8 cellular contexts compared by ENCODE assay signal in the genomic region with DNA sequence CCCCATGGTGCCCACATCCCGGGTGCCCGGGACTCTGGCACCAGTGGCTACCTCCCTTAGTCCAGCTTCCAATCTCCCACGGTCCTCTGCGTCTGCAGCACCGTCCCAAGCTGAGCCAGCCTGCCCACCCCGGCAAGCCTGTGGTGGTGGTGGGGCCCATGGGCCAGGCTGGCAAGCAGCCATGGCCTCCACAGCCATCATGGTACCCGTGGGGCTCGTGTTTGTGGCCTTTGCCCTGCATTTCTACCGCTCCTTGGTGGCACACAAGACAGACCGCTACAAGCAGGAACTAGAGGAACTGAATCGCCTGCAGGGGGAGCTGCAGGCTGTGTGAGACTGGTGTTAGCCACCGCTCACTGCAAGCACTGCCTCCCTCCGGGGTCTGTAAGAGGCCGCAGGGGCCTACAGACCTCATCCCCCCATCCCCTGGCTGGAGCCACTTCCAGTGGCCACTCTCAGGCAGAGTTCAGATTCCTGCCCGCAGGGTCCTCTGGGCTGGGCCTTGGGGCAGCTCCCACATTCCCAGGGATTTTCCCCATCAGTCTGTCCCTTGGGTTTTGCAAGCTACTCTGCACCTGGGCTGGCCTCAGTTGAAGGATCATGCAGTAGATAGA. TPM values are rescaled to one million over a fixed set of nuclear protein-coding genes. Genes with fewer than 3 reads are reported as not detected.
DNase-seq lines count a peak whose midpoint lies in the region; ATAC-seq, FAIRE-seq and TF ChIP-seq lines count a peak whose summit lies in the region.

No MANE protein-coding gene starts in this region.

- H3K36me3 ChIP-seq in GM12878 (ENCODE audit: control insufficient read depth in 2 of 2, insufficient read depth in 2 of 2, low read length in 1 of 2), result 0 out of 4 replicates have a peak, but pooled peaks cover 0 to 8% of the 10 kb centered on the region in 2 experiments

- peaks cover 16% of the 10 kb centered on the region for H3K4me1 ChIP-seq in GM12878 (ENCODE audit: control insufficient read depth, insufficient read depth, low read length)

- no peak overlapping the region for H2AFZ ChIP-seq in GM12878 (ENCODE audit: control insufficient read depth, low read depth, low read length)

- DNase-seq in NCI-H2081 (lab: John Stamatoyannopoulos, UW) (peak; percentile 54 to 69), NCI-H2081 treated with DMSO at 0.1 percent for 48 hours (lab: John Stamatoyannopoulos, UW) (no peak), NCI-H146 treated with DMSO at 0.1 percent for 48 hours (lab: John Stamatoyannopoulos, UW; ENCODE audit: unreplicated experiment) (peak; percentile 59), T-helper 22 cell (ENCODE audit: low read depth) (peak; percentile 27), GM12878 (ENCODE audit: low read depth, low spot score) (no peak), islet precursor cell (peak; percentile 93)
- peak; percentile 55 to 59 for DNase-seq in stimulated activated CD4-positive, alpha-beta T cell treated with anti-CD3 and anti-CD28 coated beads, Interleukin-2, amount 100 ng/mL, for 48 hours

- in situ Hi-C loops in GM12878 (cut with MboI), result loop anchor here (10.0 kb wide), 2 partner anchors 761 to 921 kb away; a partner anchor contains a TSS

- intact Hi-C loops in GM12878 (cut with micrococcal nuclease; ENCODE audit: unreplicated experiment), result loop anchor here (1.0 to 10.0 kb wide), 4 partner anchors 141 to 921 kb away; a partner anchor contains a TSS

- SMC1A ChIA-PET in GM12878 (lab: Charles Lee; ENCODE audit: uncharacterized antibody, unreplicated experiment), result interaction anchor here (0.7 to 2.5 kb wide), 12 partner anchors 12 to 507 kb away, joined by 3 to 12 read pairs (median 5); a partner anchor contains a TSS

- no peak overlapping the region for H3K4me3 ChIP-seq in GM12878

- H3K9ac ChIP-seq in GM12878 (ENCODE audit: control insufficient read depth, insufficient read depth, low read length), result no peak overlapping the region

- H3K27ac ChIP-seq in GM12878 (ENCODE audit: control insufficient read depth, insufficient read depth), result no peak overlapping the region

- CTCF ChIA-PET in GM12878 (lab: Yijun Ruan, JAX), result interaction anchor here (0.6 to 3.6 kb wide), 36 partner anchors 9 to 918 kb away, joined by 3 to 37 read pairs (median 4); a partner anchor contains a TSS

- H3K79me2 ChIP-seq in GM12878 (ENCODE audit: control insufficient read depth, insufficient read depth, low read length), result peaks cover 23% of the 10 kb centered on the region

- TF ChIP-seq POLR2A in GM12878 (IDR thresholded peaks at IDR 0.05; ENCODE audit: low read depth, low read length), result peak; percentile 39

- no peak overlapping the region for H3K4me2 ChIP-seq in GM12878 (ENCODE audit: control insufficient read depth, insufficient read depth)

- WGBS in GM12878 (ENCODE audit: insufficient coverage, insufficient replicate concordance, low lambda C conversion rate, missing lambda C conversion rate), result 38% methylated on average over 15 of the region's 15 CpGs

- TF ChIP-seq CTCF in GM12878 (IDR thresholded peaks at IDR 0.05 in 2 of 3, conservative IDR thresholded peaks at IDR 0.05 in 1 of 3; ENCODE audit: control insufficient read depth in 2 of 3, extremely low read depth in 1 of 3, insufficient read depth in 1 of 3, low read depth in 3 of 3, low read length in 3 of 3), result peak; percentile 77 to 89 (median 80)

- peak; percentile 64 for FAIRE-seq in GM12878 (lab: Jason Lieb, UNC)

- no peak for TF ChIP-seq EP300 in GM12878 (IDR thresholded peaks at IDR 0.05; ENCODE audit: borderline replicate concordance in 1 of 2, control insufficient read depth in 1 of 2, low read depth in 2 of 2, low read length in 2 of 2)

- RAD21 ChIA-PET in GM12878 (lab: Charles Lee; ENCODE audit: unreplicated experiment), result interaction anchor here (0.5 to 2.5 kb wide), 11 partner anchors 11 to 507 kb away, joined by 3 to 17 read pairs (median 4); a partner anchor contains a TSS

- peak; percentile 57 for TF ChIP-seq RAD21 in GM12878 (IDR thresholded peaks at IDR 0.05; ENCODE audit: insufficient read depth, low read depth, low read length)

- H3K9me3 ChIP-seq in GM12878 (replicated peaks; ENCODE audit: control insufficient read depth, insufficient read depth, low read length), result no peaks in the 10 kb centered on the region

- H3K27me3 ChIP-seq in GM12878 (replicated peaks in 1 of 2; ENCODE audit: control insufficient read depth in 2 of 2, insufficient read depth in 2 of 2, low read length in 1 of 2), result no peaks in the 10 kb centered on the region

- ATAC-seq in GM12878 (peak; percentile 57), HG03432 (IDR thresholded peaks at IDR 0.05; ENCODE audit: unreplicated experiment) (no peak)

- H4K20me1 ChIP-seq in GM12878 (ENCODE audit: control insufficient read depth, insufficient read depth), result no peaks in the 10 kb centered on the region

- POLR2A ChIA-PET in GM12878 (lab: Charles Lee), result interaction anchor here (0.5 to 0.8 kb wide), 4 partner anchors 28 to 915 kb away, joined by 3 to 4 read pairs (median 4); no protein-coding TSS in a partner anchor

- no TSS peak for BruUV-seq in GM12878 (replicated peaks; lab: Mats Ljungman, UMichigan)

RNA-seq across cellular contexts. Expression of a gene that starts 3.9 kb away (rescaled TPM):
- 9.8 and 13.3 TPM in 2 replicates for total RNA-seq in GM12878 (2013; cell fraction: nucleolus; rRNA removed)
- total RNA-seq in GM12878 (2014; rRNA removed) (1.7 and 3.6 TPM in 2 replicates), GM12878 (2014; rRNA removed; fragmentation: Illumina TruSeq; extraction: Trizol) (2.0 and 2.1 TPM in 2 replicates), GM12878 (2021) (20.6 and 25.9 TPM in 2 replicates)
- 7.8 TPM for polyA plus RNA-seq in GM12878 (2011; ENCODE audit: low read depth)
- polyA plus RNA-seq in GM12878 (2011; rRNA removed) (0.37 and 1.5 TPM in 2 replicates), GM12878 (2014; fragmentation: Illumina TruSeq; extraction: Trizol) (8.9 and 11.4 TPM in 2 replicates), GM12878 (2014; fragmentation: Nextera tagmentation; extraction: Ambion mirVana) (under 1 TPM; 0.02 to 0.18 TPM), GM12878 (2014; rRNA removed) (10.6 and 15.2 TPM in 2 replicates), GM12878 (2016; fragmentation: Nextera tagmentation; extraction: Ambion mirVana) (1 to 10 TPM; 6.1 to 7.4 TPM)
- 1.5 and 1.6 TPM in 2 replicates for polyA plus RNA-seq in GM12878 (2011; cell fraction: cytosol; rRNA removed)
- polyA plus RNA-seq in GM12878 (2011; cell fraction: nucleus; rRNA removed), result 9.6 and 18.4 TPM in 2 replicates
- 9.9 and 23.0 TPM in 2 replicates for polyA plus RNA-seq in GM12878 (2012)
- 1.6 and 2.2 TPM in 2 replicates for polyA minus RNA-seq in GM12878 (2011; rRNA and poly(A)+ RNA removed)
- polyA minus RNA-seq in GM12878 (2011; cell fraction: cytosol; rRNA and poly(A)+ RNA removed), result 4.3 and 11.0 TPM in 2 replicates
- 3.6 and 8.7 TPM in 2 replicates for polyA minus RNA-seq in GM12878 (2011; cell fraction: nucleus; rRNA and poly(A)+ RNA removed)

RNA-seq across cellular contexts. Expression of a gene that starts 4.8 kb away (rescaled TPM):
- total RNA-seq in GM12878 (2013; cell fraction: nucleolus; rRNA removed), result 14.8 and 15.5 TPM in 2 replicates
- 19.5 and 22.4 TPM in 2 replicates for total RNA-seq in GM12878 (2014; rRNA removed)
- 7.0 and 7.2 TPM in 2 replicates for total RNA-seq in GM12878 (2014; rRNA removed; fragmentation: Illumina TruSeq; extraction: Trizol)
- total RNA-seq in GM12878 (2021), result 17.3 TPM in 2 replicates
- 9.1 TPM for polyA plus RNA-seq in GM12878 (2011; ENCODE audit: low read depth)
- polyA plus RNA-seq in GM12878 (2011; rRNA removed), result 8.3 and 15.2 TPM in 2 replicates
- 23.5 and 26.1 TPM in 2 replicates for polyA plus RNA-seq in GM12878 (2011; cell fraction: cytosol; rRNA removed)
- polyA plus RNA-seq in GM12878 (2011; cell fraction: nucleus; rRNA removed), result 12.2 and 17.5 TPM in 2 replicates
- 19.4 and 25.7 TPM in 2 replicates for polyA plus RNA-seq in GM12878 (2012)
- polyA plus RNA-seq in GM12878 (2014; fragmentation: Illumina TruSeq; extraction: Trizol), result 5.6 and 8.6 TPM in 2 replicates
- polyA plus RNA-seq in GM12878 (2014; fragmentation: Nextera tagmentation; extraction: Ambion mirVana), result 1 to 10 TPM; 3.4 to 8.5 TPM
- 18.6 and 19.7 TPM in 2 replicates for polyA plus RNA-seq in GM12878 (2014; rRNA removed)
- polyA plus RNA-seq in GM12878 (2016; fragmentation: Nextera tagmentation; extraction: Ambion mirVana), result 10 to 100 TPM; 21.3 to 21.9 TPM
- 16.2 and 26.9 TPM in 2 replicates for polyA minus RNA-seq in GM12878 (2011; rRNA and poly(A)+ RNA removed)
- polyA minus RNA-seq in GM12878 (2011; cell fraction: cytosol; rRNA and poly(A)+ RNA removed), result 6.3 and 9.1 TPM in 2 replicates
- 8.0 and 8.9 TPM in 2 replicates for polyA minus RNA-seq in GM12878 (2011; cell fraction: nucleus; rRNA and poly(A)+ RNA removed)

RNA-seq across cellular contexts. Expression of a gene that starts 30.2 kb away (rescaled TPM):
- 18.6 and 24.2 TPM in 2 replicates for total RNA-seq in GM12878 (2013; cell fraction: nucleolus; rRNA removed)
- total RNA-seq in GM12878 (2014; rRNA removed) (19.8 and 23.6 TPM in 2 replicates), GM12878 (2014; rRNA removed; fragmentation: Illumina TruSeq; extraction: Trizol) (6.2 and 6.8 TPM in 2 replicates), GM12878 (2021) (27.5 and 32.1 TPM in 2 replicates)
- 3.2 TPM for polyA plus RNA-seq in GM12878 (2011; ENCODE audit: low read depth)
- polyA plus RNA-seq in GM12878 (2011; rRNA removed) (4.7 and 11.5 TPM in 2 replicates), GM12878 (2014; fragmentation: Illumina TruSeq; extraction: Trizol) (1.5 and 3.8 TPM in 2 replicates), GM12878 (2014; fragmentation: Nextera tagmentation; extraction: Ambion mirVana) (under 1 TPM in 1 of 2 experiments, not detected in 1; 0.02 TPM), GM12878 (2014; rRNA removed) (15.5 and 18.7 TPM in 2 replicates), GM12878 (2016; fragmentation: Nextera tagmentation; extraction: Ambion mirVana) (under 1 TPM; 0.66 TPM)
- 14.3 and 20.2 TPM in 2 replicates for polyA plus RNA-seq in GM12878 (2011; cell fraction: cytosol; rRNA removed)
- polyA plus RNA-seq in GM12878 (2011; cell fraction: nucleus; rRNA removed), result 35.4 and 47.5 TPM in 2 replicates
- 13.5 and 15.5 TPM in 2 replicates for polyA plus RNA-seq in GM12878 (2012)
- polyA minus RNA-seq in GM12878 (2011; rRNA and poly(A)+ RNA removed), result 6.6 and 15.9 TPM in 2 replicates
- 12.9 and 18.2 TPM in 2 replicates for polyA minus RNA-seq in GM12878 (2011; cell fraction: cytosol; rRNA and poly(A)+ RNA removed)
- polyA minus RNA-seq in GM12878 (2011; cell fraction: nucleus; rRNA and poly(A)+ RNA removed), result 6.0 and 13.4 TPM in 2 replicates

RNA-seq across cellular contexts. Expression of a gene that starts 31.4 kb away (rescaled TPM):
- total RNA-seq in GM12878 (2013; cell fraction: nucleolus; rRNA removed), result 1.9 and 2.2 TPM in 2 replicates
- 1.0 and 1.3 TPM in 2 replicates for total RNA-seq in GM12878 (2014; rRNA removed)
- 0.18 and 0.32 TPM in 2 replicates for total RNA-seq in GM12878 (2014; rRNA removed; fragmentation: Illumina TruSeq; extraction: Trizol)
- 1.1 and 1.3 TPM in 2 replicates for total RNA-seq in GM12878 (2021)
- polyA plus RNA-seq in GM12878 (2011; ENCODE audit: low read depth), result 0.16 TPM
- polyA plus RNA-seq in GM12878 (2011; rRNA removed), result 0.27 and 0.65 TPM in 2 replicates
- polyA plus RNA-seq in GM12878 (2011; cell fraction: cytosol; rRNA removed), result 1.3 and 1.9 TPM in 2 replicates
- 4.5 and 6.1 TPM in 2 replicates for polyA plus RNA-seq in GM12878 (2011; cell fraction: nucleus; rRNA removed)
- 0.37 and 0.42 TPM in 2 replicates for polyA plus RNA-seq in GM12878 (2012)
- 0.17 and 0.48 TPM in 2 replicates for polyA plus RNA-seq in GM12878 (2014; fragmentation: Illumina TruSeq; extraction: Trizol)
- under 1 TPM; 0.18 to 0.40 TPM for polyA plus RNA-seq in GM12878 (2014; fragmentation: Nextera tagmentation; extraction: Ambion mirVana)
- polyA plus RNA-seq in GM12878 (2014; rRNA removed), result 1.5 and 1.8 TPM in 2 replicates
- polyA plus RNA-seq in GM12878 (2016; fragmentation: Nextera tagmentation; extraction: Ambion mirVana), result under 1 TPM in 1 of 2 experiments, not detected in 1; 0.46 TPM
- polyA minus RNA-seq in GM12878 (2011; rRNA and poly(A)+ RNA removed), result 0.46 TPM in 1 of 2 replicates, not detected in the other
- polyA minus RNA-seq in GM12878 (2011; cell fraction: cytosol; rRNA and poly(A)+ RNA removed), result not detected in 2 replicates
- polyA minus RNA-seq in GM12878 (2011; cell fraction: nucleus; rRNA and poly(A)+ RNA removed), result 0.60 and 1.4 TPM in 2 replicates

RNA-seq across cellular contexts. Expression of a gene that starts 56.8 kb away (rescaled TPM):
- total RNA-seq in GM12878 (2013; cell fraction: nucleolus; rRNA removed), result 11.5 and 14.2 TPM in 2 replicates
- total RNA-seq in GM12878 (2014; rRNA removed) (0.56 and 1.9 TPM in 2 replicates), GM12878 (2014; rRNA removed; fragmentation: Illumina TruSeq; extraction: Trizol) (1.5 and 2.3 TPM in 2 replicates), GM12878 (2021) (2.2 and 2.4 TPM in 2 replicates)
- polyA plus RNA-seq in GM12878 (2011; ENCODE audit: low read depth), result 1.0 TPM
- polyA plus RNA-seq in GM12878 (2011; rRNA removed) (1.7 and 2.0 TPM in 2 replicates), GM12878 (2014; fragmentation: Illumina TruSeq; extraction: Trizol) (1.5 and 3.3 TPM in 2 replicates), GM12878 (2014; fragmentation: Nextera tagmentation; extraction: Ambion mirVana) (under 1 TPM; 0.22 to 0.66 TPM), GM12878 (2014; rRNA removed) (2.5 and 3.1 TPM in 2 replicates), GM12878 (2016; fragmentation: Nextera tagmentation; extraction: Ambion mirVana) (under 1 TPM; 0.29 to 0.71 TPM)
- polyA plus RNA-seq in GM12878 (2011; cell fraction: cytosol; rRNA removed), result 2.7 and 2.8 TPM in 2 replicates
- polyA plus RNA-seq in GM12878 (2011; cell fraction: nucleus; rRNA removed), result 14.4 and 15.4 TPM in 2 replicates
- 2.4 and 2.8 TPM in 2 replicates for polyA plus RNA-seq in GM12878 (2012)
- 6.7 and 9.7 TPM in 2 replicates for polyA minus RNA-seq in GM12878 (2011; rRNA and poly(A)+ RNA removed)
- polyA minus RNA-seq in GM12878 (2011; cell fraction: cytosol; rRNA and poly(A)+ RNA removed), result 0.94 and 4.3 TPM in 2 replicates
- polyA minus RNA-seq in GM12878 (2011; cell fraction: nucleus; rRNA and poly(A)+ RNA removed), result 7.4 and 10.0 TPM in 2 replicates

Comparison
In these comparisons a context has a peak if more than half of its experiments do, and no peak if none do; other contexts are left out.
1. DNase-seq: peak in NCI-H2081 (2 of 2), NCI-H146 treated with DMSO at 0.1 percent for 48 hours (single experiment), T-helper 22 cell (single experiment), islet precursor cell (single experiment) and stimulated activated CD4-positive, alpha-beta T cell treated with anti-CD3 and anti-CD28 coated beads, Interleukin-2, amount 100 ng/mL, for 48 hours (2 of 2); none in NCI-H2081 treated with DMSO at 0.1 percent for 48 hours (single experiment) and GM12878 (single experiment).